ENCODE assay signal across 2 cellular contexts in genomic region chr12:64476844-64477243, GRCh38.
A peak's percentile ranks its signal among the peaks of the same experiment; 100 is the strongest.
TF ChIP-seq lines count a peak whose summit lies in the region.

No MANE protein-coding gene starts in this region.

TF ChIP-seq in HepG2, 621 proteins besides CTCF, POLR2A, EP300 and RAD21:
- TF ChIP-seq, protein P1, sequence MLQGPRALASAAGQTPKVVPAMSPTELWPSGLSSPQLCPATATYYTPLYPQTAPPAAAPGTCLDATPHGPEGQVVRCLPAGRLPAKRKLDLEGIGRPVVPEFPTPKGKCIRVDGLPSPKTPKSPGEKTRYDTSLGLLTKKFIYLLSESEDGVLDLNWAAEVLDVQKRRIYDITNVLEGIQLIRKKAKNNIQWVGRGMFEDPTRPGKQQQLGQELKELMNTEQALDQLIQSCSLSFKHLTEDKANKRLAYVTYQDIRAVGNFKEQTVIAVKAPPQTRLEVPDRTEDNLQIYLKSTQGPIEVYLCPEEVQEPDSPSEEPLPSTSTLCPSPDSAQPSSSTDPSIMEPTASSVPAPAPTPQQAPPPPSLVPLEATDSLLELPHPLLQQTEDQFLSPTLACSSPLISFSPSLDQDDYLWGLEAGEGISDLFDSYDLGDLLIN (CRISPR knock-in tag; IDR thresholded peaks at IDR 0.05; ENCODE audit: borderline replicate concordance): no peak
- no peak for TF ChIP-seq ZNF253 (CRISPR knock-in tag; IDR thresholded peaks at IDR 0.05; ENCODE audit: borderline replicate concordance)
- TF ChIP-seq, protein P2, sequence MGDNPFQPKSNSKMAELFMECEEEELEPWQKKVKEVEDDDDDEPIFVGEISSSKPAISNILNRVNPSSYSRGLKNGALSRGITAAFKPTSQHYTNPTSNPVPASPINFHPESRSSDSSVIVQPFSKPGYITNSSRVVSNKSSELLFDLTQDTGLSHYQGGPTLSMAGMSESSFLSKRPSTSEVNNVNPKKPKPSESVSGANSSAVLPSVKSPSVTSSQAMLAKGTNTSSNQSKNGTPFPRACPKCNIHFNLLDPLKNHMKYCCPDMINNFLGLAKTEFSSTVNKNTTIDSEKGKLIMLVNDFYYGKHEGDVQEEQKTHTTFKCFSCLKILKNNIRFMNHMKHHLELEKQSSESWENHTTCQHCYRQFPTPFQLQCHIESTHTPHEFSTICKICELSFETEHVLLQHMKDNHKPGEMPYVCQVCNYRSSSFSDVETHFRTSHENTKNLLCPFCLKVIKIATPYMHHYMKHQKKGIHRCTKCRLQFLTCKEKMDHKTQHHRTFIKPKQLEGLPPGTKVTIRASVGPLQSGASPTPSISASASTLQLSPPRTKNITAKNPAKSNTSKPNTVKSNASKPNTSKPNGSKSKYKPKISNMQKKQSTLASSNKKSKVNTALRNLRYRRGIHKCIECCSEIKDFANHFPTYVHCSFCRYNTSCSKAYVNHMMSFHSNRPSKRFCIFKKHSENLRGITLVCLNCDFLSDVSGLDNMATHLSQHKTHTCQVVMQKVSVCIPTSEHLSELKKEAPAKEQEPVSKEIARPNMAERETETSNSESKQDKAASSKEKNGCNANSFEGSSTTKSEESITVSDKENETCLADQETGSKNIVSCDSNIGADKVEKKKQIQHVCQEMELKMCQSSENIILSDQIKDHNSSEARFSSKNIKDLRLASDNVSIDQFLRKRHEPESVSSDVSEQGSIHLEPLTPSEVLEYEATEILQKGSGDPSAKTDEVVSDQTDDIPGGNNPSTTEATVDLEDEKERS (CRISPR knock-in tag; IDR thresholded peaks at IDR 0.05): peak; percentile 75; the same call in 1 of the 2 replicates
- TF ChIP-seq ZNF274 (CRISPR knock-in tag; IDR thresholded peaks at IDR 0.05): no peak

TF ChIP-seq in H1, 55 proteins besides CTCF, POLR2A, EP300 and RAD21:
- no peak for TF ChIP-seq TBP (IDR thresholded peaks at IDR 0.05; ENCODE audit: low read depth, low read length)
- TF ChIP-seq RNF2 (IDR thresholded peaks at IDR 0.05; ENCODE audit: borderline replicate concordance, low read depth, low read length, missing control alignments, poor library complexity, severe bottlenecking): no peak
- TF ChIP-seq ATF3 (IDR thresholded peaks at IDR 0.05; ENCODE audit: insufficient read depth, low read depth, low read length): no peak
- no peak for TF ChIP-seq BACH1 (IDR thresholded peaks at IDR 0.05; ENCODE audit: low read length)
- TF ChIP-seq BCL11A (IDR thresholded peaks at IDR 0.05; ENCODE audit: low read depth in 2 of 2, low read length in 2 of 2): no peak
- TF ChIP-seq KDM1A (IDR thresholded peaks at IDR 0.05; ENCODE audit: borderline replicate concordance, low read length): peak; percentile 74
